ENCODE assay signal across 12 cellular contexts in the genomic region with DNA sequence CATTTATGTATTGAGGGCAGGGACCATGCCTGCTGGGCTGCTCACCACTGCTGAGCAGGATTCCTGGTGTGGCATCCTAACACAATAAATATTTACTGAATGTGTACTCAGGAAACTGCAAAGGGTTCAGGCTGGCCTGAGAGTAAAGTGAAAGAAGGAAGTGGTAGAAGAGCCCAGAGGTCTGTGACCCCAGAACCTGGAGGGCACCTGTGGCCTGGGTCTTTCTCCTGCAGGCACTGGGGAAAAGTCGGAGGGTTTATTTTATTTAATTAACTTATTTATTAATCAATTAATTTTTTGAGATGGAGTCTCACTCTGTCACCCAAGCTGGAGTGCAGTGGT. TPM values are rescaled to one million over a fixed set of nuclear protein-coding genes. Genes with fewer than 3 reads are reported as not detected.
A peak's percentile ranks its signal among the peaks of the same experiment; 100 is the strongest.
DNase-seq lines count a peak whose midpoint lies in the region; ATAC-seq and TF ChIP-seq lines count a peak whose summit lies in the region.
"Had no signal": no experiment of that assay in that cellular context is flagged by ENCODE, and none has a peak within 500 bp of the region (broad histone marks: within the 10 kb centered on the region; RNA-seq: fewer than 3 reads in every experiment).

No MANE protein-coding gene starts in this region.

- H3K4me3 Mint-ChIP-seq in mesothelial cell of epicardium: peak overlapping the region; percentile 14

- H3K27ac ChIP-seq in right atrium auricular region: peak overlapping the region; percentile 89 to 95
- H3K27ac ChIP-seq in VCaP: peak overlapping the region; percentile 84
- peak overlapping the region; percentile 96 for H3K27ac ChIP-seq in vagina
- no peak overlapping the region for H3K27ac ChIP-seq in effector memory CD4-positive, alpha-beta T cell (ENCODE audit: insufficient read depth, low read length, poor library complexity, severe bottlenecking)

- H3K4me3 ChIP-seq in right atrium auricular region (no peak overlapping the region), vagina (no peak overlapping the region)
- H3K4me3 ChIP-seq in effector memory CD4-positive, alpha-beta T cell (ENCODE audit: insufficient read depth, low read depth, low read length, poor library complexity, severe bottlenecking): no peak overlapping the region

- H3K4me1 Mint-ChIP-seq in mesothelial cell of epicardium: peaks cover 19% of the 10 kb centered on the region

- DNase-seq in right atrium auricular region (ENCODE audit: low spot score) (no peak), Right ventricle myocardium superior (no peak), mesothelial cell of epicardium (ENCODE audit: low spot score in 2 of 2, unreplicated experiment in 2 of 2) (no peak), vagina (ENCODE audit: extremely low spot score in 2 of 2) (no peak), GM03348 (ENCODE audit: low spot score) (no peak)
- no peak for DNase-seq in effector memory CD4-positive, alpha-beta T cell
- DNase-seq: activated CD4-positive, alpha-beta T cell treated with anti-CD3 and anti-CD28 coated beads for 48 hours; DMS 273 treated with DMSO at 0.1 percent for 48 hours; head of caudate nucleus; KG1 had no signal

- H3K9me3 Mint-ChIP-seq in mesothelial cell of epicardium: no peaks in the 10 kb centered on the region

- peak overlapping the region; percentile 72 for H3K27ac Mint-ChIP-seq in mesothelial cell of epicardium

- H3K9me3 ChIP-seq in right atrium auricular region: no peaks in the 10 kb centered on the region
- no peaks in the 10 kb centered on the region for H3K9me3 ChIP-seq in vagina
- no peaks in the 10 kb centered on the region for H3K9me3 ChIP-seq in effector memory CD4-positive, alpha-beta T cell (ENCODE audit: control insufficient read depth, low read length)

- no peak for TF ChIP-seq CTCF in right atrium auricular region (IDR thresholded peaks at IDR 0.05)
- no peak for TF ChIP-seq CTCF in VCaP (conservative IDR thresholded peaks at IDR 0.05)
- no peak for TF ChIP-seq CTCF in mesothelial cell of epicardium (IDR thresholded peaks at IDR 0.05; ENCODE audit: unreplicated experiment)
- TF ChIP-seq CTCF in vagina (IDR thresholded peaks at IDR 0.05): no peak

- ATAC-seq in Right ventricle myocardium superior (ENCODE audit: poor library complexity) (no peak), HG03025 (IDR thresholded peaks at IDR 0.05; ENCODE audit: low FRiP score, unreplicated experiment) (no peak)

- no peaks in the 10 kb centered on the region for H3K36me3 ChIP-seq in right atrium auricular region
- no peaks in the 10 kb centered on the region for H3K36me3 ChIP-seq in vagina
- H3K36me3 ChIP-seq in effector memory CD4-positive, alpha-beta T cell (ENCODE audit: control insufficient read depth, insufficient read depth, low read length): no peaks in the 10 kb centered on the region

- TF ChIP-seq POLR2A in vagina (IDR thresholded peaks at IDR 0.05): no peak

- no peaks in the 10 kb centered on the region for H3K27me3 Mint-ChIP-seq in mesothelial cell of epicardium (ENCODE audit: low read depth)

- H3K4me1 ChIP-seq in right atrium auricular region: peaks cover 0 to 79% of the 10 kb centered on the region in 2 donors
- H3K4me1 ChIP-seq in vagina: peaks cover 70% of the 10 kb centered on the region
- peaks cover 56% of the 10 kb centered on the region for H3K4me1 ChIP-seq in effector memory CD4-positive, alpha-beta T cell (ENCODE audit: control insufficient read depth, insufficient read depth, low read length, poor library complexity, severe bottlenecking)

- H3K27me3 ChIP-seq in right atrium auricular region: no peaks in the 10 kb centered on the region
- no peaks in the 10 kb centered on the region for H3K27me3 ChIP-seq in vagina
- H3K27me3 ChIP-seq in effector memory CD4-positive, alpha-beta T cell (replicated peaks; ENCODE audit: control insufficient read depth, insufficient read depth, low read length, poor library complexity, severe bottlenecking): no peaks in the 10 kb centered on the region

- H3K36me3 Mint-ChIP-seq in mesothelial cell of epicardium: no peaks in the 10 kb centered on the region

- intact Hi-C loops in Right ventricle myocardium superior (cut with DNase I) (loop anchor here (5.0 kb wide), 1 partner anchor 66 kb away; the partner anchor contains the start of gene MYH9), vagina (cut with DNase I) (no loop called here)

RNA-seq across cellular contexts. Expression of gene TXN2, which starts 28.2 kb away (rescaled TPM):
- 10 to 100 TPM; 70.6 to 82.1 TPM for total RNA-seq in right atrium auricular region
- 123 TPM for total RNA-seq in Right ventricle myocardium superior
- total RNA-seq in mesothelial cell of epicardium: 54.9 to 64.1 TPM (median 59.1 TPM) in 3 replicates
- 46.9 TPM for total RNA-seq in vagina

RNA-seq across cellular contexts. Expression of gene FOXRED2, which starts 53.6 kb away (rescaled TPM):
- total RNA-seq in right atrium auricular region (1 to 10 TPM; 3.7 to 5.7 TPM), Right ventricle myocardium superior (10.3 TPM), mesothelial cell of epicardium (39.8 to 43.9 TPM (median 39.9 TPM) in 3 replicates), vagina (3.7 TPM)
